ENCODE assay signal across 8 cellular contexts in genomic region chr1:3899776-3900149, GRCh38. TPM values are rescaled to one million over a fixed set of nuclear protein-coding genes. Genes with fewer than 3 reads are reported as not detected.
DNase-seq lines count a peak whose midpoint lies in the region; ATAC-seq, FAIRE-seq and TF ChIP-seq lines count a peak whose summit lies in the region.
"Had no signal": no experiment of that assay in that cellular context is flagged by ENCODE, and none has a peak within 500 bp of the region (broad histone marks: within the 10 kb centered on the region; RNA-seq: fewer than 3 reads in every experiment).

No MANE protein-coding gene starts in this region.

- no peak for TF ChIP-seq CTCF in glutamatergic neuron (IDR thresholded peaks at IDR 0.05; ENCODE audit: partially characterized antibody, unreplicated experiment)

- peaks cover 14% of the 10 kb centered on the region for H3K4me1 Mint-ChIP-seq in glutamatergic neuron (ENCODE audit: low read depth, unreplicated experiment)
- H3K4me1 Mint-ChIP-seq in stimulated activated effector memory CD8-positive, alpha-beta T cell treated with anti-CD3 and anti-CD28 coated beads, Interleukin-12 subunit alpha, Interleukin-12 subunit beta, amount 100 ng/mL, for 72 hours: peaks cover 45% of the 10 kb centered on the region

- H3K36me3 Mint-ChIP-seq in glutamatergic neuron (ENCODE audit: unreplicated experiment): no peaks in the 10 kb centered on the region
- H3K36me3 Mint-ChIP-seq in stimulated activated effector memory CD8-positive, alpha-beta T cell treated with anti-CD3 and anti-CD28 coated beads, Interleukin-12 subunit alpha, Interleukin-12 subunit beta, amount 100 ng/mL, for 72 hours: peaks cover 19% of the 10 kb centered on the region

- no peak overlapping the region for H3K27ac Mint-ChIP-seq in glutamatergic neuron (ENCODE audit: unreplicated experiment)
- peak overlapping the region; percentile 99 for H3K27ac Mint-ChIP-seq in stimulated activated effector memory CD8-positive, alpha-beta T cell treated with anti-CD3 and anti-CD28 coated beads, Interleukin-12 subunit alpha, Interleukin-12 subunit beta, amount 100 ng/mL, for 72 hours

- peaks cover 4% of the 10 kb centered on the region for H3K9me3 Mint-ChIP-seq in glutamatergic neuron (ENCODE audit: unreplicated experiment)
- peaks cover 3% of the 10 kb centered on the region for H3K9me3 Mint-ChIP-seq in stimulated activated effector memory CD8-positive, alpha-beta T cell treated with anti-CD3 and anti-CD28 coated beads, Interleukin-12 subunit alpha, Interleukin-12 subunit beta, amount 100 ng/mL, for 72 hours

- H3K27me3 Mint-ChIP-seq in glutamatergic neuron (ENCODE audit: unreplicated experiment): peaks cover 8% of the 10 kb centered on the region

- no peak for FAIRE-seq in RCC 7860 (lab: Jason Lieb, UNC)
- FAIRE-seq: colon had no signal

- ATAC-seq in GM18861 (IDR thresholded peaks at IDR 0.05; ENCODE audit: unreplicated experiment): peak; percentile 4
- ATAC-seq in HG02970 (IDR thresholded peaks at IDR 0.05; ENCODE audit: low FRiP score, unreplicated experiment): peak; percentile 1
- ATAC-seq in stimulated activated effector memory CD8-positive, alpha-beta T cell treated with anti-CD3 and anti-CD28 coated beads, Interleukin-12 subunit alpha, Interleukin-12 subunit beta, amount 100 ng/mL, for 72 hours: no peak

- DNase-seq in activated CD4-positive, alpha-beta T cell treated with anti-CD3 and anti-CD28 coated beads, Interleukin-2, amount 50 U/mL, for 48 hours: peak; percentile 29 to 33
- DNase-seq in glutamatergic neuron (peak; percentile 40), HuH-7.5 (ENCODE audit: low spot score) (no peak), RCC 7860 (ENCODE audit: low spot score) (no peak)
- peak; percentile 19 to 77 for DNase-seq in stimulated activated effector memory CD8-positive, alpha-beta T cell treated with anti-CD3 and anti-CD28 coated beads, Interleukin-12 subunit alpha, Interleukin-12 subunit beta, amount 100 ng/mL, for 72 hours (ENCODE audit: low spot score in 2 of 2)

- peak overlapping the region; percentile 91 for H3K4me3 Mint-ChIP-seq in glutamatergic neuron (ENCODE audit: unreplicated experiment)
- peak overlapping the region; percentile 95 for H3K4me3 Mint-ChIP-seq in stimulated activated effector memory CD8-positive, alpha-beta T cell treated with anti-CD3 and anti-CD28 coated beads, Interleukin-12 subunit alpha, Interleukin-12 subunit beta, amount 100 ng/mL, for 72 hours

RNA-seq across cellular contexts. Expression of gene C1orf174, which starts 0.3 kb away (rescaled TPM):
- total RNA-seq in glutamatergic neuron (ENCODE audit: unreplicated experiment): 16.9 TPM

RNA-seq across cellular contexts. Expression of gene DFFB, which starts 42.5 kb away (rescaled TPM):
- total RNA-seq in glutamatergic neuron (ENCODE audit: unreplicated experiment): 16.4 TPM

RNA-seq across cellular contexts. Expression of gene CEP104, which starts 42.8 kb away (rescaled TPM):
- total RNA-seq in glutamatergic neuron (ENCODE audit: unreplicated experiment): 102 TPM

Comparison
In these comparisons a context has a peak if more than half of its experiments do, and no peak if none do; other contexts are left out.
1. DNase-seq: peak in activated CD4-positive, alpha-beta T cell treated with anti-CD3 and anti-CD28 coated beads, Interleukin-2, amount 50 U/mL, for 48 hours (2 of 2), glutamatergic neuron (single experiment) and stimulated activated effector memory CD8-positive, alpha-beta T cell treated with anti-CD3 and anti-CD28 coated beads, Interleukin-12 subunit alpha, Interleukin-12 subunit beta, amount 100 ng/mL, for 72 hours (2 of 2); none in HuH-7.5 (single experiment) and RCC 7860 (single experiment).